In the genomic region with DNA sequence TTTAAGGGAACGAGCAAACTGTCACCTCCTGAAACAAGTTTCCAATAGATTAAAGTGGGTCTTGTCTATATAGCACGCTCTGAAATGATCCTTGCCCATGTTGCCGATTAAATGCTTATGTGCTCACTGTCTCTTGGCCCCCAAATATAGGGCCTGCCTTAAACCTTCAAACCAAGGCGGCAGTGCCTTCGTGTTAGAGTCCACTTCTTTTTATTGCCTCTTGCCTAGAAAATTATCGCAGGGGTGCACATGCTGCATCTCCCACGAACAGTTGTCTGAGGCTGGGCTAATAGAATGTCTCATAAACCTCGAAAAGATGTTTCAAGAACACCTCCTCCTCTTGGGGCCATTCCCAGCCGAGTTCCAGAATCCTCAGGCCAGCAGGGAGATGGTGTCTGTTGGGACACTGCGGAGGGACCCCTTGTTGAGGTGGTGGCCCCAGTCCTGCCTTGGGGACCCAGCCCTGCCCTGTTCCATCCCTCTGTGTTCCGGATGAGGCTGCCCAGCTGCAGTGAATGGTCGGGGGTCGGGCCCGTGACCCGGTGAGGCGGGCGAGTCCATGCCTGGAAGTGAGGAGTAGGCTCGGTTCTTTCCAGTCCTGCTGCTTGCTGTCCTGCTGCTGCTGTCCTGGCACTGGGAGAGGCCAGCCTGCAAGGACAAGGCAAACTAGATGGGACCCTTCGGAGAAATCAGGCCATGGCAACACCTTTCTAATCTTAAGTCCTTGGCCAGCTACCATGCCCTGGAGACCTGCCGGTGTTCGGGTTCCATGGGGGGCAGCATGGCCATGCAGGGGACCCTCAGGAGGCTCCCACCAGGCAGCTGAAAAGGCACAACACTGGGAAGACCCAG, we compare ENCODE assay signal across 16 cellular contexts. TPM values are rescaled to one million over a fixed set of nuclear protein-coding genes. Genes with fewer than 3 reads are reported as not detected.
DNase-seq lines count a peak whose midpoint lies in the region; TF ChIP-seq lines count a peak whose summit lies in the region.
"Had no signal": no experiment of that assay in that cellular context is flagged by ENCODE, and none has a peak within 500 bp of the region (broad histone marks: within the 10 kb centered on the region; RNA-seq: fewer than 3 reads in every experiment).

No MANE protein-coding gene starts in this region.

- peak; percentile 39 for DNase-seq in DMS79 treated with DMSO at 0.1 percent for 48 hours (lab: John Stamatoyannopoulos, UW)
- DNase-seq in DMS79 (lab: John Stamatoyannopoulos, UW): no peak
- peak; percentile 57 for DNase-seq in NAMALWA (ENCODE audit: low spot score)
- peak; percentile 91 for DNase-seq in chondrocyte (ENCODE audit: low spot score)
- no peak for DNase-seq in HFFc6
- DNase-seq in GM19238 (ENCODE audit: insufficient read length, low spot score): no peak
- DNase-seq in activated T-helper 1 cell treated with anti-CD3 and anti-CD28 coated beads, Interleukin-12 subunit alpha, Interleukin-12 subunit beta, Interleukin-2, Interleukin-4 antibody, amounts not matched to agents 30 ng/mL and 10 ng/mL and 1 ng/mL, durations not matched to agents 14 hours and 24 hours and 36 hours (ENCODE audit: low spot score): no peak
- DNase-seq: C1 segment of cervical spinal cord, DMS 273 treated with DMSO at 0.1 percent for 48 hours, KBM-7, NCI-H187, NCI-H446 treated with DMSO at 0.1 percent for 48 hours, NCI-H748 treated with DMSO at 0.1 percent for 48 hours had no signal

- H3K27ac ChIP-seq in neutrophil: peak overlapping the region; percentile 100
- H3K27ac ChIP-seq: 22Rv1, SJCRH30 had no signal

- peaks cover 53 to 58% of the 10 kb centered on the region in 2 experiments for H3K4me1 ChIP-seq in neutrophil (ENCODE audit: control insufficient read depth in 1 of 2, insufficient read depth in 1 of 2, low read depth in 1 of 2, low read length in 1 of 2)

- no peaks in the 10 kb centered on the region for H3K36me3 ChIP-seq in neutrophil
- H3K36me3 ChIP-seq: SJCRH30 had no signal

- H3K27me3 ChIP-seq in neutrophil: no peaks in the 10 kb centered on the region

- H3K4me3 ChIP-seq in neutrophil (ENCODE audit: low read depth in 1 of 2, low read length in 1 of 2): no peak overlapping the region
- H3K4me3 ChIP-seq: SJCRH30 had no signal

- H3K27ac Mint-ChIP-seq in chondrocyte (ENCODE audit: unreplicated experiment): no peak overlapping the region
- no peak overlapping the region for H3K27ac Mint-ChIP-seq in HFFc6
- H3K27ac Mint-ChIP-seq in activated T-helper 1 cell treated with anti-CD3 and anti-CD28 coated beads, Interleukin-12 subunit alpha, Interleukin-12 subunit beta, Interleukin-2, Interleukin-4 antibody, amounts not matched to agents 30 ng/mL and 10 ng/mL and 1 ng/mL, durations not matched to agents 14 hours and 24 hours and 36 hours: no peak overlapping the region

- H3K4me3 Mint-ChIP-seq in chondrocyte (ENCODE audit: unreplicated experiment) (no peak overlapping the region), HFFc6 (no peak overlapping the region)
- H3K4me3 Mint-ChIP-seq in activated T-helper 1 cell treated with anti-CD3 and anti-CD28 coated beads, Interleukin-12 subunit alpha, Interleukin-12 subunit beta, Interleukin-2, Interleukin-4 antibody, amounts not matched to agents 30 ng/mL and 10 ng/mL and 1 ng/mL, durations not matched to agents 14 hours and 24 hours and 36 hours: no peak overlapping the region

- no peaks in the 10 kb centered on the region for H3K9me3 ChIP-seq in neutrophil

- peaks cover 3% of the 10 kb centered on the region for H3K36me3 Mint-ChIP-seq in chondrocyte (ENCODE audit: low read depth)
- peaks cover 4% of the 10 kb centered on the region; the same call in 1 of the 2 replicates for H3K36me3 Mint-ChIP-seq in HFFc6 (ENCODE audit: low read depth)
- peaks cover 2% of the 10 kb centered on the region for H3K36me3 Mint-ChIP-seq in activated T-helper 1 cell treated with anti-CD3 and anti-CD28 coated beads, Interleukin-12 subunit alpha, Interleukin-12 subunit beta, Interleukin-2, Interleukin-4 antibody, amounts not matched to agents 30 ng/mL and 10 ng/mL and 1 ng/mL, durations not matched to agents 14 hours and 24 hours and 36 hours (ENCODE audit: low read depth)

- H3K27me3 Mint-ChIP-seq in chondrocyte (ENCODE audit: low read depth) (peaks cover 36% of the 10 kb centered on the region), HFFc6 (ENCODE audit: insufficient read depth) (no peaks in the 10 kb centered on the region; the same call in 1 of the 2 replicates)
- H3K27me3 Mint-ChIP-seq in activated T-helper 1 cell treated with anti-CD3 and anti-CD28 coated beads, Interleukin-12 subunit alpha, Interleukin-12 subunit beta, Interleukin-2, Interleukin-4 antibody, amounts not matched to agents 30 ng/mL and 10 ng/mL and 1 ng/mL, durations not matched to agents 14 hours and 24 hours and 36 hours (ENCODE audit: insufficient read depth): peaks cover 13% of the 10 kb centered on the region

- intact Hi-C loops in activated T-helper 1 cell treated with anti-CD3 and anti-CD28 coated beads, Interleukin-12 subunit alpha, Interleukin-12 subunit beta, Interleukin-2, Interleukin-4 antibody, amounts not matched to agents 30 ng/mL and 10 ng/mL and 1 ng/mL, durations not matched to agents 14 hours and 24 hours and 36 hours (cut with micrococcal nuclease): no loop called here

- H3K9me3 Mint-ChIP-seq in chondrocyte (ENCODE audit: low read depth) (peaks cover 5% of the 10 kb centered on the region), HFFc6 (peaks cover 5% of the 10 kb centered on the region; the same call in 1 of the 2 replicates)
- peaks cover 4% of the 10 kb centered on the region for H3K9me3 Mint-ChIP-seq in activated T-helper 1 cell treated with anti-CD3 and anti-CD28 coated beads, Interleukin-12 subunit alpha, Interleukin-12 subunit beta, Interleukin-2, Interleukin-4 antibody, amounts not matched to agents 30 ng/mL and 10 ng/mL and 1 ng/mL, durations not matched to agents 14 hours and 24 hours and 36 hours

- no peak for TF ChIP-seq CTCF in chondrocyte (IDR thresholded peaks at IDR 0.05)
- no peak for TF ChIP-seq CTCF in neutrophil (IDR thresholded peaks at IDR 0.05)
- TF ChIP-seq CTCF in HFFc6 (IDR thresholded peaks at IDR 0.05): no peak

- peaks cover 5% of the 10 kb centered on the region for H3K4me1 Mint-ChIP-seq in chondrocyte (ENCODE audit: low read depth)
- H3K4me1 Mint-ChIP-seq in HFFc6 (ENCODE audit: low read depth): peaks cover 33% of the 10 kb centered on the region
- H3K4me1 Mint-ChIP-seq in activated T-helper 1 cell treated with anti-CD3 and anti-CD28 coated beads, Interleukin-12 subunit alpha, Interleukin-12 subunit beta, Interleukin-2, Interleukin-4 antibody, amounts not matched to agents 30 ng/mL and 10 ng/mL and 1 ng/mL, durations not matched to agents 14 hours and 24 hours and 36 hours (ENCODE audit: low read depth): peaks cover 19% of the 10 kb centered on the region

RNA-seq across cellular contexts. Expression of a gene that starts 34.7 kb away (rescaled TPM):
- total RNA-seq in chondrocyte: not detected in 3 replicates
- total RNA-seq in HFFc6 (2021; fragmentation: NEBNext Ultra II Directional; extraction: Animal tissue kit (Norgen Biotek cat#: 25700)): 1 to 10 TPM; 2.7 to 6.5 (median 3.4) TPM
- 47.6 and 49.8 TPM in 2 replicates for total RNA-seq in activated T-helper 1 cell treated with anti-CD3 and anti-CD28 coated beads, Interleukin-12 subunit alpha, Interleukin-12 subunit beta, Interleukin-2, Interleukin-4 antibody, amounts not matched to agents 30 ng/mL and 10 ng/mL and 1 ng/mL, durations not matched to agents 14 hours and 24 hours and 36 hours

Comparison
In these comparisons a context has a peak if more than half of its experiments do, and no peak if none do; other contexts are left out.
1. DNase-seq: peak in DMS79 treated with DMSO at 0.1 percent for 48 hours (single experiment), NAMALWA (single experiment) and chondrocyte (single experiment); none in DMS79 (single experiment), HFFc6 (single experiment), GM19238 (single experiment) and activated T-helper 1 cell treated with anti-CD3 and anti-CD28 coated beads, Interleukin-12 subunit alpha, Interleukin-12 subunit beta, Interleukin-2, Interleukin-4 antibody, amounts not matched to agents 30 ng/mL and 10 ng/mL and 1 ng/mL, durations not matched to agents 14 hours and 24 hours and 36 hours (single experiment).